In the genomic region with DNA sequence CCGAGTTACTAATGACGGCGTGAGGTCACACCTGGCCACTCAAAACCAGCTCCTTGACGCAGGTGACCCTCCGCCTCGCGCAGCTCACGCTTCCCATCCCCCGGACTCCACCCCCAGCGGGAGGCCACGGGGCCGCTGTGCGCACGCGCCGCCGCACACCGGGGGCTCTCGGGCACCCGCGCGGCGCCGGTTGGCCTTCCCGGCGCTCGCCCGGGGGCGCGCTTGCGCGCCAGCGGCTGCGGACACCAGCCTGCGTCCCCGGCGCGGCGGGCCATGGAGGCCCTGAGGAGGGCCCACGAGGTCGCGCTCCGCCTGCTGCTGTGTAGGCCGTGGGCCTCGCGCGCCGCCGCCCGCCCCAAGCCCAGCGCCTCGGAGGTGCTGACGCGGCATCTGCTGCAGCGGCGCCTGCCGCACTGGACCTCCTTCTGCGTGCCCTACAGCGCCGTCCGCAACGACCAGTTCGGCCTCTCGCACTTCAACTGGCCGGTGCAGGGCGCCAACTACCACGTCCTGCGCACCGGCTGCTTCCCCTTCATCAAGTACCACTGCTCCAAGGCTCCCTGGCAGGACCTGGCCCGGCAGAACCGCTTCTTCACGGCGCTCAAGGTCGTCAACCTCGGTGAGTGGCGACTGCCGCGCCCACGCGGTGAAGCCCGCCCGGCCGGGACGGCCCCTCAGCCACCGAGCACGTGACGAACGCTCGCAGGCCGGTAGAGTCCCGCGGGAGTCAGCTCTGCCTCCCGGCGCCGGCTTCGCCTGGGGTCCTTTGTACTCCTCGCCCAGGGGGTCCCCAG, we compare ENCODE assay signal across 8 cellular contexts. TPM values are rescaled to one million over a fixed set of nuclear protein-coding genes. Genes with fewer than 3 reads are reported as not detected.
A peak's percentile ranks its signal among the peaks of the same experiment; 100 is the strongest.
DNase-seq lines count a peak whose midpoint lies in the region; ATAC-seq and TF ChIP-seq lines count a peak whose summit lies in the region.

A gene (plus strand): TSS at position 156 of the 794 bp plus-strand sequence. CDS start 118 bp downstream, at position 274.

- H3K4me3 Mint-ChIP-seq in dendritic cell treated with granulocyte-macrophage colony-stimulating factor and Interleukin-4, amounts not matched to agents 40 ng/mL and 50 ng/mL, for 4 days = peak within 1 kb of the TSS; percentile 86

- DNase-seq in NCI-H510A (lab: John Stamatoyannopoulos, UW) (peak; percentile 85), right lobe of liver (peak; percentile 91 to 94 (median 93))
- peak; percentile 78 for DNase-seq in activated CD4-positive, alpha-beta T cell treated with anti-CD3 and anti-CD28 coated beads, Interleukin-2, amount 50 U/mL, for 1 hour
- peak; percentile 82 for DNase-seq in stimulated activated CD4-positive, alpha-beta T cell treated with anti-CD3 and anti-CD28 coated beads, Interleukin-4, amount 100 ng/mL, for 24 hours

- H3K4me2 ChIP-seq in BLaER1 = peak within 1 kb of the TSS; percentile 92

- peak in 1 of 4 donors; percentile 34 for TF ChIP-seq CTCF in right lobe of liver (IDR thresholded peaks at IDR 0.05)

- 0% methylated on average over 8 of the region's 97 CpGs for WGBS in right lobe of liver (ENCODE audit: insufficient coverage, low coverage, low lambda C conversion rate, missing lambda C conversion rate)

- H3K36me3 ChIP-seq in BLaER1 = peaks cover 17% of the 10 kb centered on the region
- H3K36me3 ChIP-seq in right lobe of liver = no peaks in the 10 kb centered on the region

- peaks cover 31% of the 10 kb centered on the region for H3K4me1 Mint-ChIP-seq in dendritic cell treated with granulocyte-macrophage colony-stimulating factor and Interleukin-4, amounts not matched to agents 40 ng/mL and 50 ng/mL, for 4 days (ENCODE audit: low read depth)

- no peaks in the 10 kb centered on the region for H3K9me3 ChIP-seq in BLaER1
- no peaks in the 10 kb centered on the region for H3K9me3 ChIP-seq in right lobe of liver

- H3K4me3 ChIP-seq in BLaER1 (peak within 1 kb of the TSS; percentile 82), right lobe of liver (peak within 1 kb of the TSS; percentile 86 to 92 (median 89))

- peak within 1 kb of the TSS; percentile 99 for H3K27ac Mint-ChIP-seq in dendritic cell treated with granulocyte-macrophage colony-stimulating factor and Interleukin-4, amounts not matched to agents 40 ng/mL and 50 ng/mL, for 4 days

- H3K27me3 Mint-ChIP-seq in dendritic cell treated with granulocyte-macrophage colony-stimulating factor and Interleukin-4, amounts not matched to agents 40 ng/mL and 50 ng/mL, for 4 days = no peaks in the 10 kb centered on the region

- no peaks in the 10 kb centered on the region for H3K9me3 Mint-ChIP-seq in dendritic cell treated with granulocyte-macrophage colony-stimulating factor and Interleukin-4, amounts not matched to agents 40 ng/mL and 50 ng/mL, for 4 days

- ATAC-seq in HG03354 (IDR thresholded peaks at IDR 0.05; ENCODE audit: poor library complexity, severe bottlenecking, unreplicated experiment) (peak; percentile 80), right lobe of liver (peak; percentile 85 to 92 (median 89))

- H3K4me1 ChIP-seq in BLaER1 (peaks cover 30% of the 10 kb centered on the region), right lobe of liver (peaks cover 0 to 6% (median 2%) of the 10 kb centered on the region in 4 donors)

- peaks cover 11% of the 10 kb centered on the region for H3K36me3 Mint-ChIP-seq in dendritic cell treated with granulocyte-macrophage colony-stimulating factor and Interleukin-4, amounts not matched to agents 40 ng/mL and 50 ng/mL, for 4 days (ENCODE audit: low read depth)

- intact Hi-C loops in dendritic cell treated with granulocyte-macrophage colony-stimulating factor and Interleukin-4, amounts not matched to agents 40 ng/mL and 50 ng/mL, for 4 days (cut with micrococcal nuclease) = loop anchor here (2.0 to 5.0 kb wide), 2 partner anchors 22 to 321 kb away; a partner anchor contains a TSS
- intact Hi-C loops in right lobe of liver (cut with DNase I) = no loop called here

- H4K20me1 ChIP-seq in BLaER1 = peaks cover 33% of the 10 kb centered on the region

- H3K27me3 ChIP-seq in BLaER1 (no peaks in the 10 kb centered on the region), right lobe of liver (no peaks in the 10 kb centered on the region)

- H3K9ac ChIP-seq in BLaER1 = peak within 1 kb of the TSS; percentile 89

- H3K27ac ChIP-seq in BLaER1 (peak within 1 kb of the TSS; percentile 96), right lobe of liver (peak within 1 kb of the TSS; percentile 87 to 95 (median 94))

- TF ChIP-seq POLR2A in GM19193 (IDR thresholded peaks at IDR 0.05; ENCODE audit: extremely low read depth, insufficient read depth, insufficient read length) (peak; percentile 72), right lobe of liver (IDR thresholded peaks at IDR 0.05) (peak; percentile 88)

RNA-seq across cellular contexts. Expression of the gene that starts here (rescaled TPM):
- total RNA-seq in right lobe of liver = 1 to 10 TPM; 1.4 to 3.0 (median 2.3) TPM

Comparison
In these comparisons a context has a peak if more than half of its experiments do, and no peak if none do; other contexts are left out.
1. Peak in every context shown above with its lines: DNase-seq, ATAC-seq, H3K4me3 ChIP-seq and H3K27ac ChIP-seq.